In genomic region chr19:41872775-41873647, GRCh38 we compare ENCODE assay signal across 1 cellular context.
TF ChIP-seq lines count a peak whose summit lies in the region.

No MANE protein-coding gene starts in this region.

TF ChIP-seq in HepG2, 621 proteins besides CTCF, POLR2A, EP300 and RAD21 (continued from another document):
- TF ChIP-seq ZNF326 (CRISPR knock-in tag; IDR thresholded peaks at IDR 0.05; ENCODE audit: borderline replicate concordance): no peak
- 0 out of 2 replicates have a peak, but pooled peaks have one; percentile 25 for TF ChIP-seq ZNF605 (CRISPR knock-in tag; IDR thresholded peaks at IDR 0.05)
